Comparison of ENCODE assay signal across 2 cellular contexts in genomic region chr6:150308812-150309475, GRCh38.
TF ChIP-seq lines count a peak whose summit lies in the region.

No MANE protein-coding gene starts in this region.

TF ChIP-seq in HEK293, 187 proteins besides CTCF, POLR2A, EP300 and RAD21 (continued from another document):
- TF ChIP-seq SALL2 (tag by site-specific recombination; IDR thresholded peaks at IDR 0.05; ENCODE audit: borderline replicate concordance), result 0 out of 2 replicates have a peak, but pooled peaks have one; percentile 51
- TF ChIP-seq ZNF239 (tag by site-specific recombination; IDR thresholded peaks at IDR 0.05), result no peak
- TF ChIP-seq ZNF366 (tag by site-specific recombination; conservative IDR thresholded peaks at IDR 0.05), result peak; percentile 99
TF ChIP-seq in HEK293: peak in this region for 12.

TF ChIP-seq in K562, 482 proteins besides CTCF, POLR2A, EP300 and RAD21 (continued from another document and continues in another):
- TF ChIP-seq ZNF318 (IDR thresholded peaks at IDR 0.05; ENCODE audit: borderline replicate concordance in 1 of 2, low read depth in 1 of 2) (no peak), ZBTB26 (CRISPR knock-in tag; IDR thresholded peaks at IDR 0.05) (peak; percentile 92), KLF1 (tag; IDR thresholded peaks at IDR 0.05) (no peak), LARP7 (IDR thresholded peaks at IDR 0.05) (peak; percentile 48; the same call in 1 of the 2 replicates), HDAC1 (IDR thresholded peaks at IDR 0.05) (peak in 1 of 2 experiments; percentile 61; a peak in 1 of 4 replicates), THRB (CRISPR knock-in tag; conservative IDR thresholded peaks at IDR 0.05) (peak; percentile 78), NBN (IDR thresholded peaks at IDR 0.05; ENCODE audit: low read depth) (0 out of 2 replicates have a peak, but pooled peaks have one; percentile 25), NCOR1 (IDR thresholded peaks at IDR 0.05) (peak; percentile 19; the same call in 1 of the 2 replicates), HLTF (IDR thresholded peaks at IDR 0.05) (0 out of 2 replicates have a peak, but pooled peaks have one; percentile 25), GATAD2A (IDR thresholded peaks at IDR 0.05) (0 out of 2 replicates have a peak, but pooled peaks have one; percentile 80), SMARCA5 (IDR thresholded peaks at IDR 0.05) (0 out of 2 replicates have a peak, but pooled peaks have one; percentile 27), BRF2 (IDR thresholded peaks at IDR 0.05; ENCODE audit: borderline replicate concordance, insufficient read depth, insufficient read length) (no peak), AFF1 (IDR thresholded peaks at IDR 0.05; ENCODE audit: low read depth in 1 of 2, partially characterized antibody in 2 of 2) (peak in 1 of 2 experiments; percentile 20), ZNF347 (CRISPR knock-in tag; IDR thresholded peaks at IDR 0.05; ENCODE audit: low read depth) (no peak), MTA1 (IDR thresholded peaks at IDR 0.05; ENCODE audit: borderline replicate concordance) (peak; percentile 93), ARID1B (IDR thresholded peaks at IDR 0.05) (peak; percentile 24; the same call in 1 of the 2 replicates), CBFB (CRISPR knock-in tag; IDR thresholded peaks at IDR 0.05) (no peak), SAFB (IDR thresholded peaks at IDR 0.05; ENCODE audit: borderline replicate concordance, low read depth, low read length) (no peak), EP400 (IDR thresholded peaks at IDR 0.05) (no peak)
- TF ChIP-seq, protein P1, sequence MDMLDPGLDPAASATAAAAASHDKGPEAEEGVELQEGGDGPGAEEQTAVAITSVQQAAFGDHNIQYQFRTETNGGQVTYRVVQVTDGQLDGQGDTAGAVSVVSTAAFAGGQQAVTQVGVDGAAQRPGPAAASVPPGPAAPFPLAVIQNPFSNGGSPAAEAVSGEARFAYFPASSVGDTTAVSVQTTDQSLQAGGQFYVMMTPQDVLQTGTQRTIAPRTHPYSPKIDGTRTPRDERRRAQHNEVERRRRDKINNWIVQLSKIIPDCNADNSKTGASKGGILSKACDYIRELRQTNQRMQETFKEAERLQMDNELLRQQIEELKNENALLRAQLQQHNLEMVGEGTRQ (CRISPR knock-in tag; IDR thresholded peaks at IDR 0.05), result no peak
- TF ChIP-seq, protein P2, sequence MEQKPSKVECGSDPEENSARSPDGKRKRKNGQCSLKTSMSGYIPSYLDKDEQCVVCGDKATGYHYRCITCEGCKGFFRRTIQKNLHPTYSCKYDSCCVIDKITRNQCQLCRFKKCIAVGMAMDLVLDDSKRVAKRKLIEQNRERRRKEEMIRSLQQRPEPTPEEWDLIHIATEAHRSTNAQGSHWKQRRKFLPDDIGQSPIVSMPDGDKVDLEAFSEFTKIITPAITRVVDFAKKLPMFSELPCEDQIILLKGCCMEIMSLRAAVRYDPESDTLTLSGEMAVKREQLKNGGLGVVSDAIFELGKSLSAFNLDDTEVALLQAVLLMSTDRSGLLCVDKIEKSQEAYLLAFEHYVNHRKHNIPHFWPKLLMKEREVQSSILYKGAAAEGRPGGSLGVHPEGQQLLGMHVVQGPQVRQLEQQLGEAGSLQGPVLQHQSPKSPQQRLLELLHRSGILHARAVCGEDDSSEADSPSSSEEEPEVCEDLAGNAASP (IDR thresholded peaks at IDR 0.05), result no peak
- TF ChIP-seq, protein P3, sequence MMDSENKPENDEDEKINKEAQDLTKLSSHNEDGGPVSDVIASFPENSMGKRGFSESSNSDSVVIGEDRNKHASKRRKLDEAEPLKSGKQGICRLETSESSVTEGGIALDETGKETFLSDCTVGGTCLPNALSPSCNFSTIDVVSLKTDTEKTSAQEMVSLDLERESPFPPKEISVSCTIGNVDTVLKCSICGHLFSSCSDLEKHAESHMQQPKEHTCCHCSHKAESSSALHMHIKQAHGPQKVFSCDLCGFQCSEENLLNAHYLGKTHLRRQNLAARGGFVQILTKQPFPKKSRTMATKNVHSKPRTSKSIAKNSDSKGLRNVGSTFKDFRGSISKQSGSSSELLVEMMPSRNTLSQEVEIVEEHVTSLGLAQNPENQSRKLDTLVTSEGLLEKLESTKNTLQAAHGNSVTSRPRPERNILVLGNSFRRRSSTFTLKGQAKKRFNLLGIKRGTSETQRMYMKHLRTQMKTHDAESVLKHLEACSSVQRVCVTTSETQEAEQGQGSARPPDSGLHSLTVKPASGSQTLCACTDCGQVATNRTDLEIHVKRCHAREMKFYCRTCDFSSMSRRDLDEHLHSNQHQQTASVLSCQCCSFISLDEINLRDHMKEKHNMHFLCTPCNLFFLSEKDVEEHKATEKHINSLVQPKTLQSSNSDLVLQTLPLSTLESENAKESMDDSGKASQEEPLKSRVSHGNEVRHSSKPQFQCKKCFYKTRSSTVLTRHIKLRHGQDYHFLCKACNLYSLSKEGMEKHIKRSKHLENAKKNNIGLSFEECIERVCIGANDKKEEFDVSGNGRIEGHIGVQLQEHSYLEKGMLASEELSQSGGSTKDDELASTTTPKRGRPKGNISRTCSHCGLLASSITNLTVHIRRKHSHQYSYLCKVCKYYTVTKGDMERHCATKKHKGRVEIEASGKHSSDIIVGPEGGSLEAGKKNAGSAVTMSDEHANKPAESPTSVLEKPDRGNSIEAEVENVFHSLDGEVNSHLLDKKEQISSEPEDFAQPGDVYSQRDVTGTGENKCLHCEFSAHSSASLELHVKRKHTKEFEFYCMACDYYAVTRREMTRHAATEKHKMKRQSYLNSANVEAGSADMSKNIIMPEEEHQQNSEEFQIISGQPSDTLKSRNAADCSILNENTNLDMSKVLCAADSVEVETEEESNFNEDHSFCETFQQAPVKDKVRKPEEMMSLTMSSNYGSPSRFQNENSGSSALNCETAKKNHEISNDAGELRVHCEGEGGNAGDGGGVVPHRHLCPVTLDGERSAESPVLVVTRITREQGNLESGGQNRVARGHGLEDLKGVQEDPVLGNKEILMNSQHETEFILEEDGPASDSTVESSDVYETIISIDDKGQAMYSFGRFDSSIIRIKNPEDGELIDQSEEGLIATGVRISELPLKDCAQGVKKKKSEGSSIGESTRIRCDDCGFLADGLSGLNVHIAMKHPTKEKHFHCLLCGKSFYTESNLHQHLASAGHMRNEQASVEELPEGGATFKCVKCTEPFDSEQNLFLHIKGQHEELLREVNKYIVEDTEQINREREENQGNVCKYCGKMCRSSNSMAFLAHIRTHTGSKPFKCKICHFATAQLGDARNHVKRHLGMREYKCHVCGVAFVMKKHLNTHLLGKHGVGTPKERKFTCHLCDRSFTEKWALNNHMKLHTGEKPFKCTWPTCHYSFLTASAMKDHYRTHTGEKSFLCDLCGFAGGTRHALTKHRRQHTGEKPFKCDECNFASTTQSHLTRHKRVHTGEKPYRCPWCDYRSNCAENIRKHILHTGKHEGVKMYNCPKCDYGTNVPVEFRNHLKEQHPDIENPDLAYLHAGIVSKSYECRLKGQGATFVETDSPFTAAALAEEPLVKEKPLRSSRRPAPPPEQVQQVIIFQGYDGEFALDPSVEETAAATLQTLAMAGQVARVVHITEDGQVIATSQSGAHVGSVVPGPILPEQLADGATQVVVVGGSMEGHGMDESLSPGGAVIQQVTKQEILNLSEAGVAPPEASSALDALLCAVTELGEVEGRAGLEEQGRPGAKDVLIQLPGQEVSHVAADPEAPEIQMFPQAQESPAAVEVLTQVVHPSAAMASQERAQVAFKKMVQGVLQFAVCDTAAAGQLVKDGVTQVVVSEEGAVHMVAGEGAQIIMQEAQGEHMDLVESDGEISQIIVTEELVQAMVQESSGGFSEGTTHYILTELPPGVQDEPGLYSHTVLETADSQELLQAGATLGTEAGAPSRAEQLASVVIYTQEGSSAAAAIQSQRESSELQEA (IDR thresholded peaks at IDR 0.05; ENCODE audit: low read depth), result no peak
